8 cellular contexts compared by ENCODE assay signal in the genomic region with DNA sequence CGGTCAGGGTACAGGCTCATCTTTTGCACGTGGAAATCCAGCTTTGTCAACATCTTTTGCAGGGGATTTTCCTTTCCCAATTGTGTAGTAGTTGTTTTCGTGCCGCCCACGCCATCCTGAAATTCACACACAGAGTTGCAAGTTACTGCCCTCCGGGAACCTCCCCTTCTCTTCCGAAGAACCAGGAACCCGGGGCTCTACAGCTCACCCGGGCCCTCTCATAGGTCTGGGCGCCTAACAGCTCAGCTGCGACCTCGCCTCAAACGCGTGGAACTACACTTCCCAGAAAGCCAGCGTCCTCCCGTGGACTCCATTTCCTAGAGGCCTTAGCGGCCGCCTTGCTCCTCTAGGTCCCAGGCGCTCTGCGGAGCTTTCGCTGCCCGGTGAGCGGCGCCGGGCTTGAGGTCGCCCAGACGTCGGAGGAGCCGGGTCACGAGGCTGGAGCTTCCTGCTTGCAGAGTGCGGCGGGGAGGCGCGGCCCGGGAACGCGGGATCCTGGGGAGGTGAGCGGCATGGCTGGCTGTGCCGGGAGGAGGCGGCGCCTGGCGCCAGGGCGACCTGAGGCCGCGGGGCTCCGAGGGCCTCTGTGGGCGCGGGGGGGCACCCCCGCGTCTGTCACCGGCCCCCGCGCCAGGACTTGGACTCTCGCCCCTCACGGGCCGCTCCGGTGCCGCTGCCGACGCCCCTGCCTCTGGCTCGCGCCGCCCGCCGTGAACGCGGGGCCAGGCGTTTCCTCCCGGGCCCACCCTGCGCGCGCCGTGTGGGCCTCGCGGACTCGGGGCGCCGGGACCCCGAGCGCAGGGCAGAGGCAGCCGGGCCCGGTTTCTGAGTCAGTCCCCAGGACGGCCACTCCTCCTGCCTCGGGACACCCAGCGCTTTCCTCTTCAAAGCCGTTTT. TPM values are rescaled to one million over a fixed set of nuclear protein-coding genes. Genes with fewer than 3 reads are reported as not detected.
A peak's percentile ranks its signal among the peaks of the same experiment; 100 is the strongest.
DNase-seq lines count a peak whose midpoint lies in the region; ATAC-seq and TF ChIP-seq lines count a peak whose summit lies in the region.

A gene (plus strand): TSS at position 329 of the 897 bp plus-strand sequence. CDS start 1,095 bp downstream, outside the sequence.

- ATAC-seq in GM21576 (IDR thresholded peaks at IDR 0.05; ENCODE audit: unreplicated experiment) (peak; percentile 98), Panc1 (peak; percentile 99)

- H3K27me3 ChIP-seq in Panc1 (ENCODE audit: control insufficient read depth, insufficient read depth, low read length) (no peaks in the 10 kb centered on the region), esophagus muscularis mucosa (no peaks in the 10 kb centered on the region), muscle layer of duodenum (ENCODE audit: low read depth, low read length) (no peaks in the 10 kb centered on the region)

- H3K9me3 Mint-ChIP-seq in IgD-negative memory B cell, result no peaks in the 10 kb centered on the region

- peak within 1 kb of the TSS in 2 of 3 donors; percentile 51 to 86 for H3K27ac Mint-ChIP-seq in IgD-negative memory B cell

- H3K27ac ChIP-seq in Panc1 (ENCODE audit: low read length) (peak within 1 kb of the TSS; percentile 77), esophagus muscularis mucosa (replicated peaks in 1 of 4) (peak within 1 kb of the TSS; percentile 85 to 92 (median 88)), muscle layer of duodenum (ENCODE audit: low read length) (no peak within 1 kb of the TSS)

- in situ Hi-C loops in Panc1 (cut with HindIII; ENCODE audit: low pct_unique_long_range_greater_than_20kb, low sequenced_read_pairs), result no loop called here

- POLR2A ChIA-PET in Panc1 (lab: Charles Lee), result interaction anchor here (0.6 kb wide), 1 partner anchor 665 kb away, joined by 3 read pairs; no protein-coding TSS in a partner anchor

- no peak for TF ChIP-seq EP300 in esophagus muscularis mucosa (IDR thresholded peaks at IDR 0.05)

- DNase-seq in DMS153 treated with DMSO at 0.1 percent for 48 hours (lab: John Stamatoyannopoulos, UW; ENCODE audit: unreplicated experiment), result peak; percentile 17
- peak; percentile 76 for DNase-seq in Panc1 (ENCODE audit: low read depth, low spot score)
- peak; percentile 86 to 89 for DNase-seq in activated T-cell treated with anti-CD3 and anti-CD28 coated beads, Interleukin-2, amount 50 U/mL, for 48 hours
- peak; percentile 95 for DNase-seq in esophagus muscularis mucosa (ENCODE audit: extremely low spot score)
- peak; percentile 59 for DNase-seq in stimulated activated CD8-positive, alpha-beta memory T cell treated with anti-CD3 and anti-CD28 coated beads, Interleukin-7, amount 100 ng/mL, for 24 hours (ENCODE audit: low read depth)

- peaks cover under 1% of the 10 kb centered on the region for H3K36me3 Mint-ChIP-seq in IgD-negative memory B cell

- H3K4me1 ChIP-seq in Panc1 (ENCODE audit: control insufficient read depth, insufficient read depth, low read length) (peaks cover 9% of the 10 kb centered on the region; the same call in 1 of the 2 replicates), esophagus muscularis mucosa (peaks cover 7 to 31% (median 24%) of the 10 kb centered on the region in 4 donors), muscle layer of duodenum (ENCODE audit: control insufficient read depth in 1 of 2, insufficient read depth in 2 of 2, low read length in 2 of 2) (peaks cover 0 to 10% of the 10 kb centered on the region in 2 donors)

- H3K4me3 ChIP-seq in Panc1 (ENCODE audit: low read depth in 2 of 2, low read length in 2 of 2), result peak within 1 kb of the TSS; percentile 50 to 64
- peak within 1 kb of the TSS; percentile 69 to 96 (median 93) for H3K4me3 ChIP-seq in esophagus muscularis mucosa
- H3K4me3 ChIP-seq in muscle layer of duodenum (ENCODE audit: low read depth in 1 of 2, low read length in 2 of 2), result peak within 1 kb of the TSS; percentile 52 to 79

- H3K36me3 ChIP-seq in Panc1 (ENCODE audit: control insufficient read depth, insufficient read depth, low read length), result peaks cover 2% of the 10 kb centered on the region
- peaks cover 0 to 19% (median 11%) of the 10 kb centered on the region in 4 donors for H3K36me3 ChIP-seq in esophagus muscularis mucosa
- H3K36me3 ChIP-seq in muscle layer of duodenum (ENCODE audit: control insufficient read depth in 1 of 2, insufficient read depth in 2 of 2, low read length in 2 of 2), result peaks cover 0 to 15% of the 10 kb centered on the region in 2 donors

- H3K4me1 Mint-ChIP-seq in IgD-negative memory B cell, result peaks cover 4 to 27% (median 22%) of the 10 kb centered on the region in 3 donors

- H3K4me3 Mint-ChIP-seq in IgD-negative memory B cell, result peak within 1 kb of the TSS; percentile 86 to 98 (median 93)

- BruUV-seq in Panc1 (replicated peaks; lab: Mats Ljungman, UMichigan), result no TSS peak

- WGBS in esophagus muscularis mucosa, result 3% methylated on average over 12 of the region's 86 CpGs

- CTCF ChIA-PET in Panc1 (lab: Charles Lee), result interaction anchor here (0.7 to 0.9 kb wide), 2 partner anchors 128 to 129 kb away, joined by 3 read pairs; no protein-coding TSS in a partner anchor

- intact Hi-C loops in Panc1 (cut with micrococcal nuclease; ENCODE audit: unreplicated experiment) (no loop called here), esophagus muscularis mucosa (cut with DNase I) (loop anchor here (2.0 to 5.0 kb wide), 3 partner anchors 82 to 202 kb away; a partner anchor contains a TSS)

- TF ChIP-seq POLR2A in esophagus muscularis mucosa (IDR thresholded peaks at IDR 0.05; ENCODE audit: low read depth), result peak; percentile 27

- peaks cover 24% of the 10 kb centered on the region; the same call in 1 of the 2 replicates for H3K9me3 ChIP-seq in Panc1 (ENCODE audit: control insufficient read depth, insufficient read depth, low read depth, low read length)
- no peaks in the 10 kb centered on the region for H3K9me3 ChIP-seq in esophagus muscularis mucosa
- H3K9me3 ChIP-seq in muscle layer of duodenum (ENCODE audit: control insufficient read depth in 1 of 2, low read length in 2 of 2), result no peaks in the 10 kb centered on the region

- peaks cover under 1% of the 10 kb centered on the region for H3K27me3 Mint-ChIP-seq in IgD-negative memory B cell

- TF ChIP-seq CTCF in Panc1 (IDR thresholded peaks at IDR 0.05) (no peak), esophagus muscularis mucosa (IDR thresholded peaks at IDR 0.05) (peak; percentile 14 to 26 (median 16))

RNA-seq across cellular contexts. Expression of the gene that starts here (rescaled TPM):
- 7.2 TPM for polyA plus RNA-seq in IgD-negative memory B cell
- total RNA-seq in Panc1 (2021; ENCODE audit: unreplicated experiment), result 33.0 TPM
- 8.3 TPM for polyA plus RNA-seq in Panc1 (2012; ENCODE audit: insufficient read length)
- total RNA-seq in esophagus muscularis mucosa, result 10 to 100 TPM in 3 of 4 donors, 1 to 10 TPM in 1; 9.8 to 18.8 (median 15.4) TPM

Comparison
In these comparisons a context has a peak if more than half of its experiments do, and no peak if none do; other contexts are left out.
1. DNase-seq: peak in every context shown above with its lines; median percentile 95 in esophagus muscularis mucosa; 88 in activated T-cell treated with anti-CD3 and anti-CD28 coated beads, Interleukin-2, amount 50 U/mL, for 48 hours; 76 in Panc1; 59 in stimulated activated CD8-positive, alpha-beta memory T cell treated with anti-CD3 and anti-CD28 coated beads, Interleukin-7, amount 100 ng/mL, for 24 hours; 17 in DMS153 treated with DMSO at 0.1 percent for 48 hours.